Comparison of ENCODE assay signal across 1 cellular context in the genomic region with DNA sequence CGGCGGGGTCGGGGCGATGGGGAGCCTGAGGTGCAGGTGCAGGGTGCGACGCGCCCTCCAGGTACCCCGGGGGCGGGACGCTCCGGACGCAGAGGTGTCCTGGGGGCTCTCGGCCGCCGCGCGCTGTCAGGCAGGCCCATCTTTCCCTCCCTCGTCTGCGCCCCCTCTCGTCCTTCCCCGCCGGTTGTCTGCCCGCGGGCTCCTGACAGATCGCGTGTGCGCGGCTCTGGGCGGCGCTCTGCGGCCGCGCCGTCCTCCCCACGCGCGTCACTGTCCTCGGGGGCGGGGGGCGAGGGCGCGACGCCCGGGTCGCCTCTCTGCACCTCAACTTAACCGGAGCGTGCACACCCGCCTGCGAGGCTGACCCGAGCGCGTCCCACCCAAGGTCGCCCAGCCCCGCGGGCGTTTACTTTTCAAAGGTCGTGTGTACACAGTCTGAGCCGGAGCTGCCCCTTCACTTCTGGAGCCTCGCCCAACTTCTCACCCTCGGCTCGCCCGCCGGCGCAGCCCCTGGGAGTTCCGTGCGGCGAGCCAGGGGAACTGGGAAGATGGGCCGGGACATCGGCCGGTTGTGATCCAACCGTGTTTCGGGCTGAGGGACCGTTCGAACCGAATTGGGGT.
TF ChIP-seq lines count a peak whose summit lies in the region.

No MANE protein-coding gene starts in this region.

TF ChIP-seq in GM12878, 131 proteins besides CTCF, POLR2A, EP300 and RAD21 (continued from another document):
- TF ChIP-seq, protein P1, sequence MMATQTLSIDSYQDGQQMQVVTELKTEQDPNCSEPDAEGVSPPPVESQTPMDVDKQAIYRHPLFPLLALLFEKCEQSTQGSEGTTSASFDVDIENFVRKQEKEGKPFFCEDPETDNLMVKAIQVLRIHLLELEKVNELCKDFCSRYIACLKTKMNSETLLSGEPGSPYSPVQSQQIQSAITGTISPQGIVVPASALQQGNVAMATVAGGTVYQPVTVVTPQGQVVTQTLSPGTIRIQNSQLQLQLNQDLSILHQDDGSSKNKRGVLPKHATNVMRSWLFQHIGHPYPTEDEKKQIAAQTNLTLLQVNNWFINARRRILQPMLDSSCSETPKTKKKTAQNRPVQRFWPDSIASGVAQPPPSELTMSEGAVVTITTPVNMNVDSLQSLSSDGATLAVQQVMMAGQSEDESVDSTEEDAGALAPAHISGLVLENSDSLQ (IDR thresholded peaks at IDR 0.05) = peak; percentile 34; the same call in 1 of the 2 replicates
- TF ChIP-seq MEF2A (IDR thresholded peaks at IDR 0.05; ENCODE audit: insufficient read depth, low read depth, low read length) (no peak), IRF4 (IDR thresholded peaks at IDR 0.05; ENCODE audit: low read depth, low read length) (no peak), BHLHE40 (IDR thresholded peaks at IDR 0.05; ENCODE audit: borderline replicate concordance in 1 of 2, low read depth in 2 of 2, low read length in 1 of 2) (0 out of 4 replicates have a peak, but pooled peaks of 1 of the 2 experiments have one; percentile 16), SIN3A (IDR thresholded peaks at IDR 0.05; ENCODE audit: low read depth, low read length) (peak; percentile 26; the same call in 1 of the 2 replicates), POU2F2 (IDR thresholded peaks at IDR 0.05; ENCODE audit: borderline replicate concordance, low read depth, low read length) (no peak), KDM1A (IDR thresholded peaks at IDR 0.05; ENCODE audit: borderline replicate concordance) (no peak), LARP7 (IDR thresholded peaks at IDR 0.05) (0 out of 2 replicates have a peak, but pooled peaks have one; percentile 9), RBBP5 (conservative IDR thresholded peaks at IDR 0.05) (no peak), TCF3 (IDR thresholded peaks at IDR 0.05; ENCODE audit: borderline replicate concordance, insufficient read depth, low read depth, low read length) (0 out of 2 replicates have a peak, but pooled peaks have one; percentile 4), BACH1 (IDR thresholded peaks at IDR 0.05; ENCODE audit: borderline replicate concordance) (peak; percentile 71), EGR1 (IDR thresholded peaks at IDR 0.05; ENCODE audit: borderline replicate concordance in 1 of 2, low read depth in 2 of 2, low read length in 2 of 2) (peak in 1 of 2 experiments; percentile 9; a peak in 1 of 3 replicates), MXI1 (IDR thresholded peaks at IDR 0.05; ENCODE audit: low read depth, low read length) (peak; percentile 2; the same call in 1 of the 2 replicates)
- TF ChIP-seq, protein P2, sequence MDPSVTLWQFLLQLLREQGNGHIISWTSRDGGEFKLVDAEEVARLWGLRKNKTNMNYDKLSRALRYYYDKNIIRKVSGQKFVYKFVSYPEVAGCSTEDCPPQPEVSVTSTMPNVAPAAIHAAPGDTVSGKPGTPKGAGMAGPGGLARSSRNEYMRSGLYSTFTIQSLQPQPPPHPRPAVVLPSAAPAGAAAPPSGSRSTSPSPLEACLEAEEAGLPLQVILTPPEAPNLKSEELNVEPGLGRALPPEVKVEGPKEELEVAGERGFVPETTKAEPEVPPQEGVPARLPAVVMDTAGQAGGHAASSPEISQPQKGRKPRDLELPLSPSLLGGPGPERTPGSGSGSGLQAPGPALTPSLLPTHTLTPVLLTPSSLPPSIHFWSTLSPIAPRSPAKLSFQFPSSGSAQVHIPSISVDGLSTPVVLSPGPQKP (IDR thresholded peaks at IDR 0.05; ENCODE audit: low read depth, low read length) = no peak
- TF ChIP-seq, protein P3, sequence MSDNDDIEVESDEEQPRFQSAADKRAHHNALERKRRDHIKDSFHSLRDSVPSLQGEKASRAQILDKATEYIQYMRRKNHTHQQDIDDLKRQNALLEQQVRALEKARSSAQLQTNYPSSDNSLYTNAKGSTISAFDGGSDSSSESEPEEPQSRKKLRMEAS (IDR thresholded peaks at IDR 0.05; ENCODE audit: low read depth, low read length) = 0 out of 2 replicates have a peak, but pooled peaks have one; percentile 18
- TF ChIP-seq, protein P4, sequence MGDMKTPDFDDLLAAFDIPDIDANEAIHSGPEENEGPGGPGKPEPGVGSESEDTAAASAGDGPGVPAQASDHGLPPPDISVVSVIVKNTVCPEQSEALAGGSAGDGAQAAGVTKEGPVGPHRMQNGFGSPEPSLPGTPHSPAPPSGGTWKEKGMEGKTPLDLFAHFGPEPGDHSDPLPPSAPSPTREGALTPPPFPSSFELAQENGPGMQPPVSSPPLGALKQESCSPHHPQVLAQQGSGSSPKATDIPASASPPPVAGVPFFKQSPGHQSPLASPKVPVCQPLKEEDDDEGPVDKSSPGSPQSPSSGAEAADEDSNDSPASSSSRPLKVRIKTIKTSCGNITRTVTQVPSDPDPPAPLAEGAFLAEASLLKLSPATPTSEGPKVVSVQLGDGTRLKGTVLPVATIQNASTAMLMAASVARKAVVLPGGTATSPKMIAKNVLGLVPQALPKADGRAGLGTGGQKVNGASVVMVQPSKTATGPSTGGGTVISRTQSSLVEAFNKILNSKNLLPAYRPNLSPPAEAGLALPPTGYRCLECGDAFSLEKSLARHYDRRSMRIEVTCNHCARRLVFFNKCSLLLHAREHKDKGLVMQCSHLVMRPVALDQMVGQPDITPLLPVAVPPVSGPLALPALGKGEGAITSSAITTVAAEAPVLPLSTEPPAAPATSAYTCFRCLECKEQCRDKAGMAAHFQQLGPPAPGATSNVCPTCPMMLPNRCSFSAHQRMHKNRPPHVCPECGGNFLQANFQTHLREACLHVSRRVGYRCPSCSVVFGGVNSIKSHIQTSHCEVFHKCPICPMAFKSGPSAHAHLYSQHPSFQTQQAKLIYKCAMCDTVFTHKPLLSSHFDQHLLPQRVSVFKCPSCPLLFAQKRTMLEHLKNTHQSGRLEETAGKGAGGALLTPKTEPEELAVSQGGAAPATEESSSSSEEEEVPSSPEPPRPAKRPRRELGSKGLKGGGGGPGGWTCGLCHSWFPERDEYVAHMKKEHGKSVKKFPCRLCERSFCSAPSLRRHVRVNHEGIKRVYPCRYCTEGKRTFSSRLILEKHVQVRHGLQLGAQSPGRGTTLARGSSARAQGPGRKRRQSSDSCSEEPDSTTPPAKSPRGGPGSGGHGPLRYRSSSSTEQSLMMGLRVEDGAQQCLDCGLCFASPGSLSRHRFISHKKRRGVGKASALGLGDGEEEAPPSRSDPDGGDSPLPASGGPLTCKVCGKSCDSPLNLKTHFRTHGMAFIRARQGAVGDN (IDR thresholded peaks at IDR 0.05) = 0 out of 2 replicates have a peak, but pooled peaks have one; percentile 5
- TF ChIP-seq, protein P5, sequence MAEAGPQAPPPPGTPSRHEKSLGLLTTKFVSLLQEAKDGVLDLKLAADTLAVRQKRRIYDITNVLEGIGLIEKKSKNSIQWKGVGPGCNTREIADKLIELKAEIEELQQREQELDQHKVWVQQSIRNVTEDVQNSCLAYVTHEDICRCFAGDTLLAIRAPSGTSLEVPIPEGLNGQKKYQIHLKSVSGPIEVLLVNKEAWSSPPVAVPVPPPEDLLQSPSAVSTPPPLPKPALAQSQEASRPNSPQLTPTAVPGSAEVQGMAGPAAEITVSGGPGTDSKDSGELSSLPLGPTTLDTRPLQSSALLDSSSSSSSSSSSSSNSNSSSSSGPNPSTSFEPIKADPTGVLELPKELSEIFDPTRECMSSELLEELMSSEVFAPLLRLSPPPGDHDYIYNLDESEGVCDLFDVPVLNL (IDR thresholded peaks at IDR 0.05; ENCODE audit: low read depth, low read length) = no peak
